ENCODE assay signal across 8 cellular contexts in the genomic region with DNA sequence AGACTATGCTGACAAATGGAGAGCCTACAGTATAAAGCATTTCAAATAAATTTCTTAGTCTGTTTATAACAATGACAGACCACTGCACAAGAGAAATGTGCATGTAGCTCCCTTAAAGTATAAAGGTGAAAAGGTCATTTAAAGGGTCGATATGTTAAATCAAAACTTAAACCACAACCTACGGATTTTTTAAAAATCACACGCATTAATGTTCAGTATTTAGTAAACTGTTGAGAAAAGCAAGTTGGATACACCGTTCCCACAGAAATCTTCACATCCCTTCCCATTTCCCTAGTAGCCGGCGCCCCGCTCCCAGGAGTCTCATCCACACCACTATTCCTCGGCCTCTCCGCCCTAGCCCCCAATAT. TPM values are rescaled to one million over a fixed set of nuclear protein-coding genes. Genes with fewer than 3 reads are reported as not detected.
DNase-seq lines count a peak whose midpoint lies in the region; TF ChIP-seq lines count a peak whose summit lies in the region.

No MANE protein-coding gene starts in this region.

- H3K79me2 ChIP-seq in DOHH2 (ENCODE audit: control insufficient read depth, low read length) (peaks cover 66% of the 10 kb centered on the region), parathyroid adenoma (peaks cover 10% of the 10 kb centered on the region)

- H4K20me1 ChIP-seq in DOHH2 (ENCODE audit: control insufficient read depth, insufficient read depth, low read depth, low read length), result peaks cover 3% of the 10 kb centered on the region; the same call in 1 of the 2 replicates

- peak overlapping the region; percentile 85 for H2AFZ ChIP-seq in parathyroid adenoma

- H3K9me3 ChIP-seq in DOHH2 (ENCODE audit: control insufficient read depth, insufficient read depth, low read length), result no peaks in the 10 kb centered on the region
- H3K9me3 ChIP-seq in SK-N-MC (ENCODE audit: low read depth, low read length), result no peaks in the 10 kb centered on the region
- no peaks in the 10 kb centered on the region for H3K9me3 ChIP-seq in parathyroid adenoma (ENCODE audit: control insufficient read depth, low read length)

- H3F3A ChIP-seq in DOHH2 (ENCODE audit: control insufficient read depth, insufficient read depth), result peaks cover 9% of the 10 kb centered on the region

- H3K4me1 ChIP-seq in DOHH2 (ENCODE audit: control insufficient read depth, low read length) (peaks cover 26% of the 10 kb centered on the region), parathyroid adenoma (no peaks in the 10 kb centered on the region)

- H3K9me2 ChIP-seq in DOHH2 (replicated peaks; ENCODE audit: control insufficient read depth, low read length), result no peaks in the 10 kb centered on the region

- H3K27me3 ChIP-seq in DOHH2 (ENCODE audit: control insufficient read depth, low read length) (no peaks in the 10 kb centered on the region), parathyroid adenoma (ENCODE audit: control insufficient read depth, insufficient read depth, low read length) (no peaks in the 10 kb centered on the region)

- H3K36me3 ChIP-seq in DOHH2 (ENCODE audit: control insufficient read depth, low read length), result peaks cover 24% of the 10 kb centered on the region
- peaks cover 19% of the 10 kb centered on the region for H3K36me3 ChIP-seq in SK-N-MC (ENCODE audit: insufficient read depth, low read length)
- no peaks in the 10 kb centered on the region for H3K36me3 ChIP-seq in parathyroid adenoma (ENCODE audit: control insufficient read depth, insufficient read depth, low read length)

- H3K27ac ChIP-seq in DOHH2 (ENCODE audit: low read depth, low read length) (peak overlapping the region; percentile 74), SK-N-MC (peak overlapping the region; percentile 75), parathyroid adenoma (peak overlapping the region; percentile 87)

- H3K4me3 ChIP-seq in DOHH2 (ENCODE audit: low read length), result peak overlapping the region; percentile 94
- H3K4me3 ChIP-seq in SK-N-MC, result peak overlapping the region; percentile 93
- peak overlapping the region; percentile 85 for H3K4me3 ChIP-seq in fibroblast of the aortic adventitia (ENCODE audit: low read depth, low read length)
- peak overlapping the region; percentile 90 for H3K4me3 ChIP-seq in parathyroid adenoma (ENCODE audit: low read depth, low read length)

- no peak for DNase-seq in SK-N-MC (ENCODE audit: low read depth, low spot score)
- DNase-seq in fibroblast of the aortic adventitia (ENCODE audit: low read depth), result peak; percentile 13
- no peak for DNase-seq in GM10266 (ENCODE audit: extremely low spot score)
- no peak for DNase-seq in COLO668 (lab: John Stamatoyannopoulos, UW; ENCODE audit: unreplicated experiment)
- DNase-seq in 8988T, result no peak
- DNase-seq in NCI-H1048 (lab: John Stamatoyannopoulos, UW), result no peak

- H3K4me2 ChIP-seq in DOHH2 (ENCODE audit: low read length), result peak overlapping the region; percentile 79
- H3K4me2 ChIP-seq in parathyroid adenoma (ENCODE audit: low read length), result peak overlapping the region; percentile 93

- peak overlapping the region; percentile 97 for H3K9ac ChIP-seq in SK-N-MC (ENCODE audit: insufficient read length)
- peak overlapping the region; percentile 4 for H3K9ac ChIP-seq in parathyroid adenoma

- TF ChIP-seq CTCF in DOHH2 (IDR thresholded peaks at IDR 0.05; ENCODE audit: low read depth, low read length, poor library complexity, severe bottlenecking), result no peak
- TF ChIP-seq CTCF in fibroblast of the aortic adventitia (IDR thresholded peaks at IDR 0.05; ENCODE audit: insufficient read depth, low read length), result no peak
- no peak for TF ChIP-seq CTCF in parathyroid adenoma (IDR thresholded peaks at IDR 0.05)
- TF ChIP-seq CTCF in GM10266 (IDR thresholded peaks at IDR 0.05; ENCODE audit: control insufficient read depth, insufficient read depth, low read depth, missing control alignments), result no peak

RNA-seq across cellular contexts. Expression of gene FKBP3, which starts 0.6 kb away (rescaled TPM):
- 21.7 and 41.3 TPM in 2 replicates for total RNA-seq in fibroblast of the aortic adventitia (ENCODE audit: low replicate concordance)

RNA-seq across cellular contexts. Expression of gene FANCM, which starts 2.1 kb away (rescaled TPM):
- total RNA-seq in fibroblast of the aortic adventitia (ENCODE audit: low replicate concordance), result 12.7 and 13.9 TPM in 2 replicates

RNA-seq across cellular contexts. Expression of gene PRPF39, which starts 49.8 kb away (rescaled TPM):
- total RNA-seq in fibroblast of the aortic adventitia (ENCODE audit: low replicate concordance), result 24.8 and 32.7 TPM in 2 replicates
